In genomic region chr1:1204998-1205768, GRCh38 we compare ENCODE assay signal across 12 cellular contexts. TPM values are rescaled to one million over a fixed set of nuclear protein-coding genes. Genes with fewer than 3 reads are reported as not detected.
DNase-seq lines count a peak whose midpoint lies in the region; ATAC-seq, FAIRE-seq and TF ChIP-seq lines count a peak whose summit lies in the region.
"Had no signal": no experiment of that assay in that cellular context is flagged by ENCODE, and none has a peak within 500 bp of the region (broad histone marks: within the 10 kb centered on the region; RNA-seq: fewer than 3 reads in every experiment).

No MANE protein-coding gene starts in this region.

- no peaks in the 10 kb centered on the region for H3K9me3 ChIP-seq in aorta (ENCODE audit: control insufficient read depth, low read length)

- no peaks in the 10 kb centered on the region for H3K27me3 ChIP-seq in aorta (ENCODE audit: control insufficient read depth in 1 of 2, insufficient read depth in 2 of 2, low read length in 1 of 2)

- H3K4me3 ChIP-seq in aorta (ENCODE audit: low read length in 2 of 2): no peak overlapping the region
- H3K4me3 ChIP-seq: PC-9 had no signal

- FAIRE-seq in GM12891 (lab: Jason Lieb, UNC): no peak

- intact Hi-C loops in left ventricle myocardium superior (cut with micrococcal nuclease): no loop called here
- intact Hi-C loops in aorta (cut with DNase I): no loop called here

- no peak for ATAC-seq in left ventricle myocardium superior
- no peak for ATAC-seq in aorta (ENCODE audit: low FRiP score)
- no peak for ATAC-seq in GM21515 (IDR thresholded peaks at IDR 0.05; ENCODE audit: unreplicated experiment)

- 89 to 94% methylated on average over 19 of the region's 19 CpGs for WGBS in aorta, 2 donors

- H3K27me3 Mint-ChIP-seq in activated T-cell treated with anti-CD3 and anti-CD28 coated beads, Interleukin-2, amount 50 U/mL, for 24 hours: no peaks in the 10 kb centered on the region

- H3K27ac Mint-ChIP-seq in activated T-cell treated with anti-CD3 and anti-CD28 coated beads, Interleukin-2, amount 50 U/mL, for 24 hours: peak overlapping the region; percentile 79

- H3K4me1 Mint-ChIP-seq in activated T-cell treated with anti-CD3 and anti-CD28 coated beads, Interleukin-2, amount 50 U/mL, for 24 hours (ENCODE audit: low read depth): peaks cover 40% of the 10 kb centered on the region

- DNase-seq in stimulated activated CD4-positive, alpha-beta T cell treated with anti-CD3 and anti-CD28 coated beads, Interleukin-1b, Interleukin-23, amount 100 ng/mL, for 48 hours: peak; percentile 4
- no peak for DNase-seq in stimulated activated CD4-positive, alpha-beta T cell treated with anti-CD3 and anti-CD28 coated beads, Interleukin-4, amount 100 ng/mL, for 4 hours
- DNase-seq in activated T-cell treated with anti-CD3 and anti-CD28 coated beads, Interleukin-2, amount 50 U/mL, for 24 hours: peak; percentile 54
- peak; percentile 20 for DNase-seq in left ventricle myocardium superior
- DNase-seq in aorta: peak; percentile 41 to 70
- DNase-seq in caudate nucleus (lab: John Stamatoyannopoulos, UW): no peak
- DNase-seq in GM12891 (ENCODE audit: insufficient read length, low spot score): no peak
- DNase-seq: PC-9; stimulated activated CD4-positive, alpha-beta T cell treated with anti-CD3 and anti-CD28 coated beads, Interleukin-2, amount 100 ng/mL, for 24 hours; stimulated activated naive CD4-positive, alpha-beta T cell had no signal

- no peaks in the 10 kb centered on the region for H3K36me3 ChIP-seq in aorta (ENCODE audit: control insufficient read depth in 1 of 2, insufficient read depth in 2 of 2, low read length in 1 of 2)

- no peaks in the 10 kb centered on the region for H3K9me3 Mint-ChIP-seq in activated T-cell treated with anti-CD3 and anti-CD28 coated beads, Interleukin-2, amount 50 U/mL, for 24 hours

- H3K27ac ChIP-seq in aorta (ENCODE audit: low read depth in 1 of 2, low read length in 2 of 2) (no peak overlapping the region), caudate nucleus (ENCODE audit: low read depth, low read length) (no peak overlapping the region)
- H3K27ac ChIP-seq: epithelial cell of prostate, PC-9 had no signal

- peak overlapping the region; percentile 80 for H3K4me3 Mint-ChIP-seq in activated T-cell treated with anti-CD3 and anti-CD28 coated beads, Interleukin-2, amount 50 U/mL, for 24 hours

- TF ChIP-seq POLR2A in GM12891 (IDR thresholded peaks at IDR 0.05; ENCODE audit: low read depth, low read length): no peak

- H3K4me1 ChIP-seq in aorta (ENCODE audit: control insufficient read depth in 1 of 2, insufficient read depth in 2 of 2, low read length in 2 of 2): no peaks in the 10 kb centered on the region

- H3K36me3 Mint-ChIP-seq in activated T-cell treated with anti-CD3 and anti-CD28 coated beads, Interleukin-2, amount 50 U/mL, for 24 hours (ENCODE audit: low read depth): peaks cover 19% of the 10 kb centered on the region

TF ChIP-seq in GM12891, 5 proteins besides CTCF, POLR2A, EP300 and RAD21:
- no peak for TF ChIP-seq POLR2AphosphoS5 (IDR thresholded peaks at IDR 0.05; ENCODE audit: low read depth, low read length)
- TF ChIP-seq PAX5 (IDR thresholded peaks at IDR 0.05; ENCODE audit: insufficient read depth, low read length, severe bottlenecking): no peak
- no peak for TF ChIP-seq POU2F2 (IDR thresholded peaks at IDR 0.05; ENCODE audit: low read depth, low read length)
- TF ChIP-seq SPI1 (IDR thresholded peaks at IDR 0.05; ENCODE audit: low read depth, low read length): no peak
- no peak for TF ChIP-seq TAF1 (IDR thresholded peaks at IDR 0.05; ENCODE audit: low read depth, low read length)
TF ChIP-seq in GM12891: peak in this region for 0.

RNA-seq across cellular contexts. Expression of gene TNFRSF18, which starts 1.2 kb away (rescaled TPM):
- 0.32 TPM for total RNA-seq in left ventricle myocardium superior
- total RNA-seq in aorta: 1 to 10 TPM; 1.0 to 1.1 TPM
- polyA plus RNA-seq in aorta: 1 to 10 TPM in 1 of 2 donors, not detected in 1; 1.3 TPM
- polyA plus RNA-seq in GM12891 (2012; ENCODE audit: low read depth, missing spikeins): 13.1 TPM

RNA-seq across cellular contexts. Expression of gene TNFRSF4, which starts 8.8 kb away (rescaled TPM):
- total RNA-seq in left ventricle myocardium superior: 2.3 TPM
- total RNA-seq in aorta: 1 to 10 TPM; 1.6 to 3.5 TPM
- polyA plus RNA-seq in aorta: 1 to 10 TPM in 1 of 2 donors, not detected in 1; 1.0 TPM
- polyA plus RNA-seq in GM12891 (2012; ENCODE audit: low read depth, missing spikeins): 13.1 TPM

RNA-seq across cellular contexts. Expression of gene SDF4, which starts 26.6 kb away (rescaled TPM):
- total RNA-seq in left ventricle myocardium superior (117 TPM), aorta (100 to 1,000 TPM; 138 to 140 TPM)
- polyA plus RNA-seq in aorta: 100 to 1,000 TPM in 1 of 2 donors, 10 to 100 TPM in 1; 73.3 to 158 TPM
- polyA plus RNA-seq in GM12891 (2012; ENCODE audit: low read depth, missing spikeins): 46.8 TPM

RNA-seq across cellular contexts. Expression of gene B3GALT6, which starts 26.9 kb away (rescaled TPM):
- total RNA-seq in left ventricle myocardium superior (7.5 TPM), aorta (10 to 100 TPM; 11.3 to 12.8 TPM)
- 1 to 10 TPM; 2.5 to 9.3 TPM for polyA plus RNA-seq in aorta
- polyA plus RNA-seq in GM12891 (2012; ENCODE audit: low read depth, missing spikeins): 5.0 TPM

RNA-seq across cellular contexts. Expression of gene TTLL10, which starts 31.5 kb away (rescaled TPM):
- total RNA-seq in left ventricle myocardium superior (not detected), aorta (under 1 TPM in 1 of 2 donors, not detected in 1; 0.15 TPM)
- not detected for polyA plus RNA-seq in aorta
- not detected for polyA plus RNA-seq in GM12891 (2012; ENCODE audit: low read depth, missing spikeins)

Comparison
In these comparisons a context has a peak if more than half of its experiments do, and no peak if none do; other contexts are left out.
1. DNase-seq: peak in stimulated activated CD4-positive, alpha-beta T cell treated with anti-CD3 and anti-CD28 coated beads, Interleukin-1b, Interleukin-23, amount 100 ng/mL, for 48 hours (single experiment), activated T-cell treated with anti-CD3 and anti-CD28 coated beads, Interleukin-2, amount 50 U/mL, for 24 hours (single experiment), left ventricle myocardium superior (single experiment) and aorta (2 of 2); none in stimulated activated CD4-positive, alpha-beta T cell treated with anti-CD3 and anti-CD28 coated beads, Interleukin-4, amount 100 ng/mL, for 4 hours (0 of 2), caudate nucleus (0 of 61) and GM12891 (single experiment).